12 cellular contexts compared by ENCODE assay signal in the genomic region with DNA sequence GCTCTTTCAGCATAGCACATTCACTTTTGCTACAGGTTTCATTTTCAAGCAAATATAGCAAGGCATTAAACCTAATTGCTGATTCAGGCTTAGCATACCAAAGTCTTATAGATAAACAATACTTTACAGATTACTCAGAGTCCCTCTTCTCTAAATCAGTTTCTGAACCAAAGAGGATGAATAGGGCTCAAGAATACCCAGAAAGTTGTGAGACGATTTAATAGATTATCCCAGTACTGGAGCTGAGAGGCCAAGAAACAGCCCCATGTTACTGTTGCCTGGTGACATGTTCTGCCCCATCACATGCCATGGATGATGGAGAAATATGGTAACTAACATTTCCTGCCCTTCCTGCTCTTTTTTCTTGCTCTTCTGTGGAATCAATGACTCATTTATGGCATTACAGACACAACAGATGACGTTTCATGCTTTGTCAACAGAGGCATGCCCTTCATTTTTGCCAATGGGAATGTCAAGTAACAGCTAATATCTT. TPM values are rescaled to one million over a fixed set of nuclear protein-coding genes. Genes with fewer than 3 reads are reported as not detected.
DNase-seq lines count a peak whose midpoint lies in the region; ATAC-seq and TF ChIP-seq lines count a peak whose summit lies in the region.
"Had no signal": no experiment of that assay in that cellular context is flagged by ENCODE, and none has a peak within 500 bp of the region (broad histone marks: within the 10 kb centered on the region; RNA-seq: fewer than 3 reads in every experiment).

No MANE protein-coding gene starts in this region.

- no peaks in the 10 kb centered on the region for H3K9me3 Mint-ChIP-seq in activated T-helper 17 cell treated with anti-CD3 and anti-CD28 coated beads, Interleukin-2, amount 50 U/mL, for 72 hours
- H3K9me3 Mint-ChIP-seq: CD4-positive, alpha-beta T cell; central memory CD8-positive, alpha-beta T cell had no signal

- ATAC-seq in HCT116: no peak
- ATAC-seq in activated T-helper 17 cell treated with anti-CD3 and anti-CD28 coated beads, Interleukin-2, amount 50 U/mL, for 72 hours (replicated peaks): peak; percentile 45
- ATAC-seq in GM19035 (IDR thresholded peaks at IDR 0.05; ENCODE audit: unreplicated experiment): no peak
- ATAC-seq in Right ventricle myocardium inferior: no peak

- CTCF ChIA-PET in AG04450 (lab: Charles Lee) (interaction anchor here (1.0 kb wide), 1 partner anchor 457 kb away, joined by 3 read pairs; no protein-coding TSS in a partner anchor), HCT116 (lab: Charles Lee) (no interaction called here)

- peak overlapping the region; percentile 62 for H3K27ac ChIP-seq in AG04450 (ENCODE audit: low read depth, low read length)
- H3K27ac ChIP-seq in HCT116 (ENCODE audit: low read depth, low read length): no peak overlapping the region
- no peak overlapping the region for H3K27ac ChIP-seq in ovary
- H3K27ac ChIP-seq: neutrophil had no signal

- H3K36me3 Mint-ChIP-seq in activated T-helper 17 cell treated with anti-CD3 and anti-CD28 coated beads, Interleukin-2, amount 50 U/mL, for 72 hours (ENCODE audit: low read depth): no peaks in the 10 kb centered on the region

- H3K27me3 ChIP-seq in AG04450 (ENCODE audit: control insufficient read depth, insufficient read depth, low read length) (no peaks in the 10 kb centered on the region), HCT116 (ENCODE audit: insufficient read depth, low read length) (no peaks in the 10 kb centered on the region), ovary (no peaks in the 10 kb centered on the region)
- H3K27me3 ChIP-seq: neutrophil had no signal

- H2AFZ ChIP-seq in HCT116 (ENCODE audit: low read depth, low read length, poor library complexity, severe bottlenecking): peak overlapping the region; percentile 62

- no peaks in the 10 kb centered on the region for H3K4me1 Mint-ChIP-seq in activated T-helper 17 cell treated with anti-CD3 and anti-CD28 coated beads, Interleukin-2, amount 50 U/mL, for 72 hours
- H3K4me1 Mint-ChIP-seq: central memory CD8-positive, alpha-beta T cell had no signal

- H3K27me3 Mint-ChIP-seq in activated T-helper 17 cell treated with anti-CD3 and anti-CD28 coated beads, Interleukin-2, amount 50 U/mL, for 72 hours: peaks cover 4% of the 10 kb centered on the region
- H3K27me3 Mint-ChIP-seq: CD4-positive, alpha-beta T cell had no signal

- no TSS peak for BruUV-seq in HCT116 (replicated peaks; lab: Mats Ljungman, UMichigan)

- no peak for TF ChIP-seq EP300 in ovary (IDR thresholded peaks at IDR 0.05)

- TF ChIP-seq RAD21 in HCT116 (IDR thresholded peaks at IDR 0.05; ENCODE audit: low read depth): no peak

- POLR2A ChIA-PET in AG04450 (lab: Yijun Ruan, JAX): interaction anchor here (0.8 to 1.3 kb wide), 2 partner anchors 17 to 18 kb away, joined by 3 to 5 read pairs; partner anchors contain the start of gene SSBP2
- POLR2A ChIA-PET in HCT116 (lab: Charles Lee): interaction anchor here (0.5 kb wide), 1 partner anchor 1937 kb away, joined by 5 read pairs; no protein-coding TSS in a partner anchor

- H3K9me3 ChIP-seq in AG04450 (ENCODE audit: control insufficient read depth, insufficient read depth, low read length) (no peaks in the 10 kb centered on the region), HCT116 (ENCODE audit: control insufficient read depth in 1 of 2, insufficient read depth in 1 of 2, low read depth in 1 of 2, low read length in 2 of 2) (no peaks in the 10 kb centered on the region), ovary (no peaks in the 10 kb centered on the region)
- H3K9me3 ChIP-seq: neutrophil had no signal

- H3K27ac Mint-ChIP-seq in activated T-helper 17 cell treated with anti-CD3 and anti-CD28 coated beads, Interleukin-2, amount 50 U/mL, for 72 hours: no peak overlapping the region
- H3K27ac Mint-ChIP-seq: CD4-positive, alpha-beta T cell had no signal

- no peaks in the 10 kb centered on the region for H3K9me2 ChIP-seq in HCT116 (ENCODE audit: insufficient read depth)

- no peak for TF ChIP-seq POLR2A in HCT116 (IDR thresholded peaks at IDR 0.05; ENCODE audit: borderline replicate concordance, extremely low read depth, insufficient read depth, insufficient read length)
- TF ChIP-seq POLR2A in ovary (IDR thresholded peaks at IDR 0.05): no peak

- peaks cover 0 to 10% of the 10 kb centered on the region in 2 experiments; a peak in 1 of 4 replicates for H3K4me1 ChIP-seq in HCT116 (ENCODE audit: control insufficient read depth in 1 of 2, insufficient read depth in 2 of 2, low read length in 2 of 2)
- no peaks in the 10 kb centered on the region for H3K4me1 ChIP-seq in ovary (ENCODE audit: insufficient read depth)

- no peaks in the 10 kb centered on the region for H3K79me2 ChIP-seq in HCT116 (ENCODE audit: insufficient read depth, low read length)

- intact Hi-C loops in HCT116 (cut with micrococcal nuclease) (no loop called here), ovary (cut with DNase I) (no loop called here), Right ventricle myocardium inferior (cut with DNase I) (no loop called here)

- DNase-seq in AG04450 (ENCODE audit: low read depth, low spot score) (peak; percentile 43), HCT116 (ENCODE audit: low read depth, low spot score) (peak; percentile 35), hepatic stellate cell (ENCODE audit: low spot score) (peak; percentile 74), SIG-M5 (lab: John Stamatoyannopoulos, UW) (no peak), ovary (no peak), Right ventricle myocardium inferior (ENCODE audit: missing footprints) (no peak)
- DNase-seq: CD4-positive, alpha-beta T cell; NCI-H446 had no signal

- no peak overlapping the region for H3K9ac ChIP-seq in HCT116 (ENCODE audit: low read length)

- H3K36me3 ChIP-seq in HCT116 (ENCODE audit: control insufficient read depth in 1 of 2, insufficient read depth in 2 of 2, low read length in 2 of 2): no peaks in the 10 kb centered on the region
- H3K36me3 ChIP-seq in ovary: no peaks in the 10 kb centered on the region
- H3K36me3 ChIP-seq: neutrophil had no signal

- WGBS in ovary, 3 donors: 35 to 55% (median 55%) methylated on average over 2 of the region's 2 CpGs

- RAD21 ChIA-PET in HCT116 (lab: Charles Lee; ENCODE audit: low non-redundant PET in 1 of 2, low total read pairs in 2 of 2, uncharacterized antibody in 2 of 2, unreplicated experiment in 2 of 2): no interaction called here

- no peak overlapping the region for H3K4me3 Mint-ChIP-seq in activated T-helper 17 cell treated with anti-CD3 and anti-CD28 coated beads, Interleukin-2, amount 50 U/mL, for 72 hours
- H3K4me3 Mint-ChIP-seq: CD4-positive, alpha-beta T cell; central memory CD8-positive, alpha-beta T cell had no signal

- TF ChIP-seq CTCF in AG04450 (IDR thresholded peaks at IDR 0.05; ENCODE audit: low read depth, low read length) (no peak), HCT116 (IDR thresholded peaks at IDR 0.05 in 2 of 3, conservative IDR thresholded peaks at IDR 0.05 in 1 of 3; ENCODE audit: borderline replicate concordance in 1 of 3, insufficient read depth in 1 of 3, low read depth in 2 of 3, low read length in 2 of 3) (no peak), ovary (IDR thresholded peaks at IDR 0.05) (no peak)

- H3K4me2 ChIP-seq in HCT116 (ENCODE audit: low read length): peak overlapping the region; percentile 22; the same call in 1 of the 2 replicates

- H3K4me3 ChIP-seq in AG04450 (ENCODE audit: low read depth, low read length) (no peak overlapping the region), HCT116 (replicated peaks in 1 of 2; ENCODE audit: low read depth in 1 of 2, low read length in 2 of 2) (no peak overlapping the region), ovary (no peak overlapping the region)

- H4K20me1 ChIP-seq in HCT116 (ENCODE audit: insufficient read depth): no peaks in the 10 kb centered on the region

TF ChIP-seq in HCT116, 20 proteins besides CTCF, POLR2A, EP300 and RAD21 (continues in another document):
- TF ChIP-seq SRF (IDR thresholded peaks at IDR 0.05; ENCODE audit: low read depth): no peak
- peak; percentile 71 for TF ChIP-seq JUND (IDR thresholded peaks at IDR 0.05)
- no peak for TF ChIP-seq ELF1 (IDR thresholded peaks at IDR 0.05; ENCODE audit: borderline replicate concordance, low read depth)
- TF ChIP-seq FOSL1 (IDR thresholded peaks at IDR 0.05; ENCODE audit: low read depth): peak; percentile 72
- TF ChIP-seq EZH2 (IDR thresholded peaks at IDR 0.05): no peak
- TF ChIP-seq, protein P1, sequence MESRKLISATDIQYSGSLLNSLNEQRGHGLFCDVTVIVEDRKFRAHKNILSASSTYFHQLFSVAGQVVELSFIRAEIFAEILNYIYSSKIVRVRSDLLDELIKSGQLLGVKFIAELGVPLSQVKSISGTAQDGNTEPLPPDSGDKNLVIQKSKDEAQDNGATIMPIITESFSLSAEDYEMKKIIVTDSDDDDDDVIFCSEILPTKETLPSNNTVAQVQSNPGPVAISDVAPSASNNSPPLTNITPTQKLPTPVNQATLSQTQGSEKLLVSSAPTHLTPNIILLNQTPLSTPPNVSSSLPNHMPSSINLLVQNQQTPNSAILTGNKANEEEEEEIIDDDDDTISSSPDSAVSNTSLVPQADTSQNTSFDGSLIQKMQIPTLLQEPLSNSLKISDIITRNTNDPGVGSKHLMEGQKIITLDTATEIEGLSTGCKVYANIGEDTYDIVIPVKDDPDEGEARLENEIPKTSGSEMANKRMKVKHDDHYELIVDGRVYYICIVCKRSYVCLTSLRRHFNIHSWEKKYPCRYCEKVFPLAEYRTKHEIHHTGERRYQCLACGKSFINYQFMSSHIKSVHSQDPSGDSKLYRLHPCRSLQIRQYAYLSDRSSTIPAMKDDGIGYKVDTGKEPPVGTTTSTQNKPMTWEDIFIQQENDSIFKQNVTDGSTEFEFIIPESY (IDR thresholded peaks at IDR 0.05; ENCODE audit: extremely low read depth, insufficient replicate concordance, low read length): no peak

RNA-seq across cellular contexts. Expression of gene SSBP2, which starts 18.1 kb away (rescaled TPM):
- polyA plus RNA-seq in AG04450 (2011; rRNA removed): 70.4 and 74.3 TPM in 2 replicates
- 70.0 and 76.1 TPM in 2 replicates for polyA minus RNA-seq in AG04450 (2011; rRNA and poly(A)+ RNA removed)
- 5.2 TPM for total RNA-seq in HCT116 (2021; ENCODE audit: unreplicated experiment)
- polyA plus RNA-seq in HCT116 (2012): 4.0 TPM in 2 replicates
- total RNA-seq in activated T-helper 17 cell treated with anti-CD3 and anti-CD28 coated beads, Interleukin-2, amount 50 U/mL, for 72 hours: 10 to 100 TPM; 12.5 to 18.3 TPM
- 100 to 1,000 TPM in 1 of 7 donors, 10 to 100 TPM in 6; 42.0 to 126 (median 78.2) TPM for total RNA-seq in ovary
- polyA plus RNA-seq in ovary: 10 to 100 TPM; 40.5 to 89.0 TPM
- total RNA-seq in Right ventricle myocardium inferior: 55.4 TPM

Comparison
In these comparisons a context has a peak if more than half of its experiments do, and no peak if none do; other contexts are left out.
1. DNase-seq: peak in AG04450 (single experiment), HCT116 (single experiment) and hepatic stellate cell (single experiment); none in SIG-M5 (single experiment), ovary (0 of 5) and Right ventricle myocardium inferior (single experiment).